Comparison of ENCODE assay signal across 11 cellular contexts in the genomic region with DNA sequence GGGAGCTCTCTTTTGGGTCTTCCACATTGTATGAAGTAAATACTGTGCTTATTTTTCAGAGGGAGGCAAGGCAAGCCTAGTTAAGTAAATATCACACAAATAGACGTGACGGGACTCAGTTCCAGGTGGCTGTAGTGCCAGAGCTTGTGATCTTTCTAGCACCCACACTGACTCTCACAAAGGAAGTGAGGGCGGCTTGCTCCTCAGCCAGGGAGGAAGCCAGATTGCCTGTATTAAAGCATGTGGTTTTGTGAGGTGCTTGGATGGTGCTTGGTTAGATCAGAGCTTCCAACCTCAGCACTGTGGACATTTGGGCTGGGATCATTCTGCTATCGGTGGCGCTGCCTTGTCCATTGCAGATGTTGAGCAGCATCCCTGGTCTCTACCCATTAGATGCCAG.
DNase-seq lines count a peak whose midpoint lies in the region; ATAC-seq, FAIRE-seq and TF ChIP-seq lines count a peak whose summit lies in the region.
"Had no signal": no experiment of that assay in that cellular context is flagged by ENCODE, and none has a peak within 500 bp of the region (broad histone marks: within the 10 kb centered on the region; RNA-seq: fewer than 3 reads in every experiment).

No MANE protein-coding gene starts in this region.

- peak; percentile 37 for DNase-seq in GM12865 (ENCODE audit: low read depth)
- DNase-seq in GM19239 (ENCODE audit: insufficient read length, low spot score): peak; percentile 9
- DNase-seq in Jurkat, Clone E6-1 (ENCODE audit: low read depth, low spot score): peak; percentile 56
- no peak for DNase-seq in iPS-NIHi11 (ENCODE audit: low spot score)
- no peak for DNase-seq in erythroblast (lab: John Stamatoyannopoulos, UW)
- DNase-seq in retina: no peak
- DNase-seq in GDM1 (lab: John Stamatoyannopoulos, UW): no peak
- DNase-seq: naive thymus-derived CD8-positive, alpha-beta T cell; NCI-H1436; trophoblast cell had no signal

- no peak for FAIRE-seq in GM19239 (lab: Jason Lieb, UNC)

- no peak for TF ChIP-seq CTCF in GM12865 (IDR thresholded peaks at IDR 0.05; ENCODE audit: insufficient read depth, low read depth, low read length, missing control alignments)

- TF ChIP-seq POLR2A in erythroblast (IDR thresholded peaks at IDR 0.05; ENCODE audit: low read length): no peak

- peak; percentile 91 for ATAC-seq in HG02852 (IDR thresholded peaks at IDR 0.05; ENCODE audit: unreplicated experiment)
- ATAC-seq: naive thymus-derived CD8-positive, alpha-beta T cell had no signal

- no peak overlapping the region for H3K4me3 ChIP-seq in GM12865 (ENCODE audit: low read depth, low read length)
- H3K4me3 ChIP-seq in Jurkat, Clone E6-1 (ENCODE audit: low read length): no peak overlapping the region

Comparison
In these comparisons a context has a peak if more than half of its experiments do, and no peak if none do; other contexts are left out.
1. DNase-seq: peak in GM12865 (single experiment), GM19239 (single experiment) and Jurkat, Clone E6-1 (single experiment); none in iPS-NIHi11 (single experiment), erythroblast (0 of 2), retina (single experiment) and GDM1 (single experiment).